Comparison of ENCODE assay signal across 24 cellular contexts in the genomic region with DNA sequence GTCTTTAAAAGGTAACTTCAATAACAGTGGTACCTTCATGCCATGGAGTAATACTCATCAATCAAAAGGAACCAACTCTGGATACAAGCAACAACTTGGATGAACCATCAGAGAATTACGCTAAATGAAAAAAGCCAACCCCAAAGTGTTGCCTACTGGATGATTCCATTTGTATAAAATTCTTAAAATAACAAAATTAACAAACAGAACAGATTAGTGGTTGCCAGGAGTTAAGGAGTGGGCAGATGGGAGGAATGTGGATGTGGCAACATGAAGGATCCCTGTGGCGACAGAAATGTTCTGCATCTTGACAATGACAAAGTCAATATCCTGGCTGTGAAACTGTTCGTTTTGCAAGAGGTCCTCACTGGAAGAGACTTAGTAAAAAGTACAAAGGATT. TPM values are rescaled to one million over a fixed set of nuclear protein-coding genes. Genes with fewer than 3 reads are reported as not detected.
DNase-seq lines count a peak whose midpoint lies in the region; ATAC-seq and TF ChIP-seq lines count a peak whose summit lies in the region.
"Had no signal": no experiment of that assay in that cellular context is flagged by ENCODE, and none has a peak within 500 bp of the region (broad histone marks: within the 10 kb centered on the region; RNA-seq: fewer than 3 reads in every experiment).

No MANE protein-coding gene starts in this region.

- peaks cover 28% of the 10 kb centered on the region for H3K9me3 Mint-ChIP-seq in activated CD4-positive, alpha-beta T cell treated with anti-CD3 and anti-CD28 coated beads for 36 hours (ENCODE audit: low read depth)

- peaks cover 82% of the 10 kb centered on the region for H3K36me3 Mint-ChIP-seq in activated CD4-positive, alpha-beta T cell treated with anti-CD3 and anti-CD28 coated beads for 36 hours (ENCODE audit: low read depth)

- CTCF ChIA-PET in activated CD4-positive, alpha-beta T cell treated with anti-CD3 and anti-CD28 coated beads for 36 hours (lab: Charles Lee): no interaction called here

- POLR2A ChIA-PET in activated CD4-positive, alpha-beta T cell treated with anti-CD3 and anti-CD28 coated beads for 36 hours (lab: Charles Lee): no interaction called here

- H3K4me3 ChIP-seq in fibroblast of mammary gland (ENCODE audit: control insufficient read depth, low read depth, low read length) (no peak overlapping the region), retinal pigment epithelial cell (ENCODE audit: low read length) (no peak overlapping the region)
- H3K4me3 ChIP-seq: BLaER1, left ventricle myocardium inferior, upper lobe of right lung had no signal

- no peak for TF ChIP-seq CTCF in fibroblast of mammary gland (conservative IDR thresholded peaks at IDR 0.05; ENCODE audit: control insufficient read depth, insufficient read depth, low read depth, low read length)
- no peak for TF ChIP-seq CTCF in retinal pigment epithelial cell (conservative IDR thresholded peaks at IDR 0.05; ENCODE audit: low read depth, low read length)

- DNase-seq in EL: peak; percentile 54
- peak; percentile 80 for DNase-seq in amniotic epithelial cell (ENCODE audit: low read depth)
- peak; percentile 45 for DNase-seq in fibroblast of mammary gland (ENCODE audit: low read depth)
- peak; percentile 2 for DNase-seq in retinal pigment epithelial cell (ENCODE audit: low read depth)
- DNase-seq in activated CD4-positive, alpha-beta T cell treated with anti-CD3 and anti-CD28 coated beads for 36 hours: no peak
- DNase-seq in activated CD4-positive, alpha-beta T cell treated with anti-CD3 and anti-CD28 coated beads, Interleukin-2, amount 50 U/mL, for 48 hours: no peak
- no peak for DNase-seq in NCI-H748 (lab: John Stamatoyannopoulos, UW; ENCODE audit: unreplicated experiment)
- DNase-seq in NCI-H510A treated with DMSO at 0.1 percent for 48 hours (lab: John Stamatoyannopoulos, UW): no peak
- DNase-seq: activated CD4-positive, alpha-beta T cell treated with anti-CD3 and anti-CD28 coated beads, Interleukin-2, amount 10 ng/mL, durations not matched to agents 24 days and 14 days; activated naive CD8-positive, alpha-beta T cell treated with anti-CD3 and anti-CD28 coated beads, Interleukin-2, amount 10 ng/mL, durations not matched to agents 7 days and 5 days; Caco-2; effector CD4-positive, alpha-beta T cell; head of caudate nucleus; left ventricle myocardium inferior; MV-4-11; NCI-H187; NCI-H2227 treated with DMSO at 0.1 percent for 48 hours; PC-3; SIG-M5; stimulated activated CD4-positive, alpha-beta T cell treated with anti-CD3 and anti-CD28 coated beads, Interleukin-12 subunit alpha, Interleukin-12 subunit beta, amount 100 ng/mL, for 4 hours; upper lobe of right lung had no signal

- H3K27me3 Mint-ChIP-seq in activated CD4-positive, alpha-beta T cell treated with anti-CD3 and anti-CD28 coated beads for 36 hours: no peaks in the 10 kb centered on the region
- H3K27me3 Mint-ChIP-seq: activated CD4-positive, alpha-beta T cell treated with anti-CD3 and anti-CD28 coated beads, Interleukin-2, amount 10 ng/mL, durations not matched to agents 24 days and 14 days; activated naive CD8-positive, alpha-beta T cell treated with anti-CD3 and anti-CD28 coated beads, Interleukin-2, amount 10 ng/mL, durations not matched to agents 7 days and 5 days had no signal

- H3K4me3 Mint-ChIP-seq in activated CD4-positive, alpha-beta T cell treated with anti-CD3 and anti-CD28 coated beads for 36 hours: no peak overlapping the region
- H3K4me3 Mint-ChIP-seq: activated CD4-positive, alpha-beta T cell treated with anti-CD3 and anti-CD28 coated beads, Interleukin-2, amount 10 ng/mL, durations not matched to agents 24 days and 14 days; activated naive CD8-positive, alpha-beta T cell treated with anti-CD3 and anti-CD28 coated beads, Interleukin-2, amount 10 ng/mL, durations not matched to agents 7 days and 5 days; neural crest cell had no signal

- H3K4me1 Mint-ChIP-seq in activated CD4-positive, alpha-beta T cell treated with anti-CD3 and anti-CD28 coated beads for 36 hours: peaks cover 3% of the 10 kb centered on the region

- intact Hi-C loops in activated CD4-positive, alpha-beta T cell treated with anti-CD3 and anti-CD28 coated beads for 36 hours (cut with DNase I, micrococcal nuclease): no loop called here

- ATAC-seq in activated CD4-positive, alpha-beta T cell treated with anti-CD3 and anti-CD28 coated beads for 36 hours: no peak
- ATAC-seq: PC-3, upper lobe of right lung had no signal

- H3K27ac Mint-ChIP-seq in activated CD4-positive, alpha-beta T cell treated with anti-CD3 and anti-CD28 coated beads for 36 hours: no peak overlapping the region
- H3K27ac Mint-ChIP-seq: activated CD4-positive, alpha-beta T cell treated with anti-CD3 and anti-CD28 coated beads, Interleukin-2, amount 10 ng/mL, durations not matched to agents 24 days and 14 days; activated naive CD8-positive, alpha-beta T cell treated with anti-CD3 and anti-CD28 coated beads, Interleukin-2, amount 10 ng/mL, durations not matched to agents 7 days and 5 days; activated T-helper 2 cell treated with anti-CD3 and anti-CD28 coated beads, Interferon-gamma antibody, Interleukin-2, Interleukin-4, amounts not matched to agents 10 μg/mL and 5 μg/mL and 100 μg/mL, durations not matched to agents 14 hours and 24 hours and 36 hours had no signal

RNA-seq across cellular contexts. Expression of a gene that starts 50.5 kb away (rescaled TPM):
- 10 to 100 TPM; 45.9 to 46.6 TPM for total RNA-seq in activated CD4-positive, alpha-beta T cell treated with anti-CD3 and anti-CD28 coated beads for 36 hours

Comparison
In these comparisons a context has a peak if more than half of its experiments do, and no peak if none do; other contexts are left out.
1. DNase-seq: peak in EL (single experiment), amniotic epithelial cell (single experiment), fibroblast of mammary gland (single experiment) and retinal pigment epithelial cell (single experiment); none in activated CD4-positive, alpha-beta T cell treated with anti-CD3 and anti-CD28 coated beads for 36 hours (single experiment), activated CD4-positive, alpha-beta T cell treated with anti-CD3 and anti-CD28 coated beads, Interleukin-2, amount 50 U/mL, for 48 hours (0 of 2), NCI-H748 (single experiment) and NCI-H510A treated with DMSO at 0.1 percent for 48 hours (single experiment).